ENCODE assay signal across 21 cellular contexts in genomic region chr10:118290471-118290995, GRCh38.
"Had no signal": no experiment of that assay in that cellular context is flagged by ENCODE, and none has a peak within 500 bp of the region (broad histone marks: within the 10 kb centered on the region; RNA-seq: fewer than 3 reads in every experiment).

No MANE protein-coding gene starts in this region.

- H3K4me1 Mint-ChIP-seq: activated CD4-positive, alpha-beta T cell treated with anti-CD3 and anti-CD28 coated beads, Interleukin-2, amount 10 ng/mL, durations not matched to agents 7 days and 5 days; T-helper 17 cell had no signal

- H3K27ac ChIP-seq: Peyer's patch had no signal

- H3K36me3 Mint-ChIP-seq: activated CD4-positive, alpha-beta memory T cell treated with anti-CD3 and anti-CD28 coated beads for 36 hours; activated naive CD4-positive, alpha-beta T cell treated with anti-CD3 and anti-CD28 coated beads, Interleukin-2, amount 50 U/mL, for 72 hours; brain had no signal

- ATAC-seq: activated naive CD4-positive, alpha-beta T cell treated with anti-CD3 and anti-CD28 coated beads, Interleukin-2, amount 50 U/mL, for 72 hours; activated T-cell treated with anti-CD3 and anti-CD28 coated beads, Interleukin-2, amount 50 U/mL, for 4 hours; T-helper 17 cell had no signal

- FAIRE-seq: astrocyte had no signal

- H3K27ac Mint-ChIP-seq: activated CD4-positive, alpha-beta memory T cell treated with anti-CD3 and anti-CD28 coated beads for 36 hours; activated CD4-positive, alpha-beta T cell treated with anti-CD3 and anti-CD28 coated beads, Interleukin-2, amount 10 ng/mL, durations not matched to agents 7 days and 5 days; brain; T-helper 17 cell had no signal

- H3K4me3 ChIP-seq: Peyer's patch had no signal

- H3K4me1 ChIP-seq: Peyer's patch had no signal

- H3K36me3 ChIP-seq: Peyer's patch had no signal

- H3K9me3 ChIP-seq: Peyer's patch had no signal

- H3K9me3 Mint-ChIP-seq: activated CD4-positive, alpha-beta memory T cell treated with anti-CD3 and anti-CD28 coated beads for 36 hours; activated CD4-positive, alpha-beta T cell treated with anti-CD3 and anti-CD28 coated beads, Interleukin-2, amount 10 ng/mL, durations not matched to agents 7 days and 5 days; activated naive CD4-positive, alpha-beta T cell treated with anti-CD3 and anti-CD28 coated beads, Interleukin-2, amount 50 U/mL, for 72 hours; activated T-cell treated with anti-CD3 and anti-CD28 coated beads, Interleukin-2, amount 50 U/mL, for 4 hours had no signal

- DNase-seq: activated CD4-positive, alpha-beta memory T cell treated with anti-CD3 and anti-CD28 coated beads for 36 hours; activated CD4-positive, alpha-beta T cell treated with anti-CD3 and anti-CD28 coated beads, Interleukin-2, amount 10 ng/mL, durations not matched to agents 7 days and 5 days; activated CD4-positive, CD25-positive, alpha-beta regulatory T cell; activated CD8-positive, alpha-beta memory T cell treated with anti-CD3 and anti-CD28 coated beads for 24 hours; activated effector memory CD4-positive, alpha-beta T cell treated with anti-CD3 and anti-CD28 coated beads, Interleukin-2, amount 50 U/mL, for 16 hours; activated naive CD4-positive, alpha-beta T cell treated with Interleukin-2 at 50 U/mL for 16 hours; activated T-cell treated with anti-CD3 and anti-CD28 coated beads, Interleukin-2, amount 50 U/mL, for 4 hours; amygdala; NCI-H1105 treated with DMSO at 0.1 percent for 48 hours; NCI-H1436 treated with DMSO at 0.1 percent for 48 hours; NCI-H187; NCI-H2081; NCI-H510A treated with DMSO at 0.1 percent for 48 hours; NCI-H69; Peyer's patch; SHP77 treated with DMSO at 0.1 percent for 48 hours; T-helper 17 cell; T-helper 9 cell had no signal

- H3K4me3 Mint-ChIP-seq: activated CD4-positive, alpha-beta memory T cell treated with anti-CD3 and anti-CD28 coated beads for 36 hours; activated CD4-positive, alpha-beta T cell treated with anti-CD3 and anti-CD28 coated beads, Interleukin-2, amount 10 ng/mL, durations not matched to agents 7 days and 5 days; activated T-cell treated with anti-CD3 and anti-CD28 coated beads, Interleukin-2, amount 50 U/mL, for 4 hours; brain; T-helper 17 cell had no signal

- H3K27me3 ChIP-seq: Peyer's patch had no signal
